Comparison of ENCODE assay signal across 10 cellular contexts in the genomic region with DNA sequence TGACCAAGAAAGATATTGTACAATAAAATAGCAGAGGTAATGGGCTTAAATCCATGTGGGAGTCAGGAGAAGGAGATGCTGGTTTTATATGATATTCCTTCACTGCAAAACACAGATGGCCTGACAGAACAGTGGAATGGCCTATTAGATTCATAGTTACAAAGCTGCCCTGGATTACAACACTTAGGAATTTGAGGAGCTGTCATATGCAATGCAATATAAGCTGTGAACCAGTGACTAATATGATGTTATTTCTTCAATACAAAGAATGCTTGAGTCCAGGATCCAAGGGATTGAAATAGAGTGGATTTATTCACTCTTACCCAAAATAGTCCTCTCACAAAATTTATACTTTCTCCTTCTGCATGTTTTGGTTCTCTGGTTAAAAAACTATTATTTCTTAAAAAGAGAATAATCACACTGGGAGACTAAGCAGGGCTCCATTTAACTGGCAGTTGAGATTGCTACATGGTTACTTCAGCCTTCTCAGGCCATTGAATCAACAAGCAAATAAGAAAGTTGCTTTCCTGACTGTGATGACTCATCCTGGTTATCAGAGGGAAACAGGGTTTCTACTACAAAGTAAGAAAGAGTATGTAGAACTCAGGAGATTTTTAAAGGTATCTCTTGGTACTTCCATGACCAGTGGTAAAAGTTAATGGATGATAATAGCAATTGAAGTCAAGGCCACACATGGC.
DNase-seq lines count a peak whose midpoint lies in the region; ATAC-seq and TF ChIP-seq lines count a peak whose summit lies in the region.
"Had no signal": no experiment of that assay in that cellular context is flagged by ENCODE, and none has a peak within 500 bp of the region (broad histone marks: within the 10 kb centered on the region; RNA-seq: fewer than 3 reads in every experiment).

No MANE protein-coding gene starts in this region.

- no peaks in the 10 kb centered on the region for H3K36me3 ChIP-seq in HCT116 (ENCODE audit: control insufficient read depth in 1 of 2, insufficient read depth in 2 of 2, low read length in 2 of 2)

- no peaks in the 10 kb centered on the region for H3K36me3 Mint-ChIP-seq in stimulated activated naive B cell treated with anti-CD40 and anti-IgM and Interleukin-4, amounts not matched to agents 10 μg/mL and 1 μg/mL and 100 μg/mL, for 72 hours
- H3K36me3 Mint-ChIP-seq: activated CD4-positive, alpha-beta memory T cell treated with anti-CD3 and anti-CD28 coated beads for 36 hours had no signal

- H3K4me3 Mint-ChIP-seq in stimulated activated naive B cell treated with anti-CD40 and anti-IgM and Interleukin-4, amounts not matched to agents 10 μg/mL and 1 μg/mL and 100 μg/mL, for 72 hours, result no peak overlapping the region
- H3K4me3 Mint-ChIP-seq: activated CD4-positive, alpha-beta memory T cell treated with anti-CD3 and anti-CD28 coated beads for 36 hours had no signal

- peaks cover 5 to 8% of the 10 kb centered on the region in 2 donors for H3K4me1 Mint-ChIP-seq in stimulated activated naive B cell treated with anti-CD40 and anti-IgM and Interleukin-4, amounts not matched to agents 10 μg/mL and 1 μg/mL and 100 μg/mL, for 72 hours

- H3K79me2 ChIP-seq in HCT116 (ENCODE audit: insufficient read depth, low read length), result no peaks in the 10 kb centered on the region

- CTCF ChIA-PET in HCT116 (lab: Charles Lee) (no interaction called here), RWPE1 (lab: Yijun Ruan, JAX) (no interaction called here)

- H3K9me3 ChIP-seq in HCT116 (ENCODE audit: control insufficient read depth in 1 of 2, insufficient read depth in 1 of 2, low read depth in 1 of 2, low read length in 2 of 2), result no peaks in the 10 kb centered on the region

- no peaks in the 10 kb centered on the region for H3K27me3 ChIP-seq in HCT116 (ENCODE audit: insufficient read depth, low read length)

- no peaks in the 10 kb centered on the region for H3K9me2 ChIP-seq in HCT116 (ENCODE audit: insufficient read depth)

- H2AFZ ChIP-seq in HCT116 (ENCODE audit: low read depth, low read length, poor library complexity, severe bottlenecking), result no peak overlapping the region

- no peak overlapping the region; the same call in 1 of the 2 replicates for H3K4me2 ChIP-seq in HCT116 (ENCODE audit: low read length)

- H3K4me1 ChIP-seq in HCT116 (ENCODE audit: control insufficient read depth in 1 of 2, insufficient read depth in 2 of 2, low read length in 2 of 2), result peaks cover 0 to 4% of the 10 kb centered on the region in 2 experiments; a peak in 2 of 4 replicates

- POLR2A ChIA-PET in HCT116 (lab: Charles Lee), result no interaction called here
- POLR2A ChIA-PET in RWPE1 (lab: Yijun Ruan, JAX; ENCODE audit: low non-redundant PET), result no interaction called here

- intact Hi-C loops in HCT116 (cut with micrococcal nuclease), result no loop called here

- H3K27ac ChIP-seq in HCT116 (ENCODE audit: low read depth, low read length) (no peak overlapping the region), RWPE1 (no peak overlapping the region)

- no peaks in the 10 kb centered on the region for H3K27me3 Mint-ChIP-seq in stimulated activated naive B cell treated with anti-CD40 and anti-IgM and Interleukin-4, amounts not matched to agents 10 μg/mL and 1 μg/mL and 100 μg/mL, for 72 hours
- H3K27me3 Mint-ChIP-seq: activated CD4-positive, alpha-beta memory T cell treated with anti-CD3 and anti-CD28 coated beads for 36 hours had no signal

- no peak overlapping the region for H3K27ac Mint-ChIP-seq in stimulated activated naive B cell treated with anti-CD40 and anti-IgM and Interleukin-4, amounts not matched to agents 10 μg/mL and 1 μg/mL and 100 μg/mL, for 72 hours
- H3K27ac Mint-ChIP-seq: activated CD4-positive, alpha-beta memory T cell treated with anti-CD3 and anti-CD28 coated beads for 36 hours had no signal

- no peak for ATAC-seq in HCT116
- ATAC-seq in stimulated activated naive B cell treated with anti-CD40 and anti-IgM and Interleukin-4, amounts not matched to agents 10 μg/mL and 1 μg/mL and 100 μg/mL, for 72 hours (replicated peaks), result no peak
- no peak for ATAC-seq in GM18511 (IDR thresholded peaks at IDR 0.05; ENCODE audit: unreplicated experiment)

- RAD21 ChIA-PET in HCT116 (lab: Charles Lee; ENCODE audit: low non-redundant PET in 1 of 2, low total read pairs in 2 of 2, uncharacterized antibody in 2 of 2, unreplicated experiment in 2 of 2), result no interaction called here

- TF ChIP-seq CTCF in HCT116 (IDR thresholded peaks at IDR 0.05 in 2 of 3, conservative IDR thresholded peaks at IDR 0.05 in 1 of 3; ENCODE audit: borderline replicate concordance in 1 of 3, insufficient read depth in 1 of 3, low read depth in 2 of 3, low read length in 2 of 3) (no peak), RWPE1 (conservative IDR thresholded peaks at IDR 0.05; ENCODE audit: low read depth) (no peak)

- no peak for TF ChIP-seq POLR2A in HCT116 (IDR thresholded peaks at IDR 0.05; ENCODE audit: borderline replicate concordance, extremely low read depth, insufficient read depth, insufficient read length)

- H4K20me1 ChIP-seq in HCT116 (ENCODE audit: insufficient read depth), result no peaks in the 10 kb centered on the region

- peak; percentile 63 for DNase-seq in A172 (ENCODE audit: low spot score)
- DNase-seq in HCT116 (ENCODE audit: low read depth, low spot score), result peak; percentile 12
- DNase-seq in RWPE1 (ENCODE audit: low spot score), result peak; percentile 54
- DNase-seq in fibroblast of the conjunctiva (ENCODE audit: low read depth), result peak; percentile 10
- no peak for DNase-seq in stimulated activated naive B cell treated with anti-CD40 and anti-IgM and Interleukin-4, amounts not matched to agents 10 μg/mL and 1 μg/mL and 100 μg/mL, for 72 hours
- DNase-seq in islet precursor cell, result no peak
- no peak for DNase-seq in activated CD4-positive, alpha-beta T cell treated with anti-CD3 and anti-CD28 coated beads, Interleukin-2, amount 50 U/mL, for 4 hours
- DNase-seq: activated CD4-positive, alpha-beta memory T cell treated with anti-CD3 and anti-CD28 coated beads for 36 hours; activated naive CD4-positive, alpha-beta T cell treated with anti-CD3 and anti-CD28 coated beads, Interleukin-2, amount 50 U/mL, for 16 hours had no signal

- no peaks in the 10 kb centered on the region for H3K9me3 Mint-ChIP-seq in stimulated activated naive B cell treated with anti-CD40 and anti-IgM and Interleukin-4, amounts not matched to agents 10 μg/mL and 1 μg/mL and 100 μg/mL, for 72 hours
- H3K9me3 Mint-ChIP-seq: activated CD4-positive, alpha-beta memory T cell treated with anti-CD3 and anti-CD28 coated beads for 36 hours had no signal

- no peak overlapping the region for H3K4me3 ChIP-seq in HCT116 (replicated peaks in 1 of 2; ENCODE audit: low read depth in 1 of 2, low read length in 2 of 2)

- no TSS peak for BruUV-seq in HCT116 (replicated peaks; lab: Mats Ljungman, UMichigan)

- TF ChIP-seq RAD21 in HCT116 (IDR thresholded peaks at IDR 0.05; ENCODE audit: low read depth), result no peak

- no peak overlapping the region for H3K9ac ChIP-seq in HCT116 (ENCODE audit: low read length)

TF ChIP-seq in HCT116, 20 proteins besides CTCF, POLR2A, EP300 and RAD21 (continues in another document):
- TF ChIP-seq EZH2 (IDR thresholded peaks at IDR 0.05) (no peak), SIN3A (IDR thresholded peaks at IDR 0.05; ENCODE audit: low read depth) (no peak), FOSL1 (IDR thresholded peaks at IDR 0.05; ENCODE audit: low read depth) (peak; percentile 61), POLR2AphosphoS5 (IDR thresholded peaks at IDR 0.05; ENCODE audit: low read depth, low read length) (no peak), TCF7L2 (IDR thresholded peaks at IDR 0.05; ENCODE audit: borderline replicate concordance, extremely low read depth, insufficient read depth, insufficient read length) (no peak), JUND (IDR thresholded peaks at IDR 0.05) (peak; percentile 58), YY1 (IDR thresholded peaks at IDR 0.05; ENCODE audit: extremely low read depth, insufficient replicate concordance, low read depth, low read length) (no peak), SP1 (IDR thresholded peaks at IDR 0.05; ENCODE audit: low read depth) (no peak), EGR1 (IDR thresholded peaks at IDR 0.05; ENCODE audit: low read depth) (no peak), ELF1 (IDR thresholded peaks at IDR 0.05; ENCODE audit: borderline replicate concordance, low read depth) (no peak), ZNF274 (IDR thresholded peaks at IDR 0.05; ENCODE audit: low read depth, low read length) (no peak), ZFX (IDR thresholded peaks at IDR 0.05) (no peak), CEBPB (IDR thresholded peaks at IDR 0.05; ENCODE audit: low read depth) (peak; percentile 66), EZH2phosphoT487 (IDR thresholded peaks at IDR 0.05; ENCODE audit: borderline replicate concordance) (no peak), SRF (IDR thresholded peaks at IDR 0.05; ENCODE audit: low read depth) (no peak), CBX3 (IDR thresholded peaks at IDR 0.05; ENCODE audit: low read depth) (no peak)
- TF ChIP-seq, protein P1, sequence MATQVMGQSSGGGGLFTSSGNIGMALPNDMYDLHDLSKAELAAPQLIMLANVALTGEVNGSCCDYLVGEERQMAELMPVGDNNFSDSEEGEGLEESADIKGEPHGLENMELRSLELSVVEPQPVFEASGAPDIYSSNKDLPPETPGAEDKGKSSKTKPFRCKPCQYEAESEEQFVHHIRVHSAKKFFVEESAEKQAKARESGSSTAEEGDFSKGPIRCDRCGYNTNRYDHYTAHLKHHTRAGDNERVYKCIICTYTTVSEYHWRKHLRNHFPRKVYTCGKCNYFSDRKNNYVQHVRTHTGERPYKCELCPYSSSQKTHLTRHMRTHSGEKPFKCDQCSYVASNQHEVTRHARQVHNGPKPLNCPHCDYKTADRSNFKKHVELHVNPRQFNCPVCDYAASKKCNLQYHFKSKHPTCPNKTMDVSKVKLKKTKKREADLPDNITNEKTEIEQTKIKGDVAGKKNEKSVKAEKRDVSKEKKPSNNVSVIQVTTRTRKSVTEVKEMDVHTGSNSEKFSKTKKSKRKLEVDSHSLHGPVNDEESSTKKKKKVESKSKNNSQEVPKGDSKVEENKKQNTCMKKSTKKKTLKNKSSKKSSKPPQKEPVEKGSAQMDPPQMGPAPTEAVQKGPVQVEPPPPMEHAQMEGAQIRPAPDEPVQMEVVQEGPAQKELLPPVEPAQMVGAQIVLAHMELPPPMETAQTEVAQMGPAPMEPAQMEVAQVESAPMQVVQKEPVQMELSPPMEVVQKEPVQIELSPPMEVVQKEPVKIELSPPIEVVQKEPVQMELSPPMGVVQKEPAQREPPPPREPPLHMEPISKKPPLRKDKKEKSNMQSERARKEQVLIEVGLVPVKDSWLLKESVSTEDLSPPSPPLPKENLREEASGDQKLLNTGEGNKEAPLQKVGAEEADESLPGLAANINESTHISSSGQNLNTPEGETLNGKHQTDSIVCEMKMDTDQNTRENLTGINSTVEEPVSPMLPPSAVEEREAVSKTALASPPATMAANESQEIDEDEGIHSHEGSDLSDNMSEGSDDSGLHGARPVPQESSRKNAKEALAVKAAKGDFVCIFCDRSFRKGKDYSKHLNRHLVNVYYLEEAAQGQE (IDR thresholded peaks at IDR 0.05; ENCODE audit: low read depth), result no peak

Comparison
In these comparisons a context has a peak if more than half of its experiments do, and no peak if none do; other contexts are left out.
1. DNase-seq: peak in A172 (single experiment), HCT116 (single experiment), RWPE1 (single experiment) and fibroblast of the conjunctiva (single experiment); none in stimulated activated naive B cell treated with anti-CD40 and anti-IgM and Interleukin-4, amounts not matched to agents 10 μg/mL and 1 μg/mL and 100 μg/mL, for 72 hours (single experiment), islet precursor cell (single experiment) and activated CD4-positive, alpha-beta T cell treated with anti-CD3 and anti-CD28 coated beads, Interleukin-2, amount 50 U/mL, for 4 hours (0 of 2).